In genomic region chr15:63367900-63368299, GRCh38 we compare ENCODE assay signal across 19 cellular contexts. TPM values are rescaled to one million over a fixed set of nuclear protein-coding genes. Genes with fewer than 3 reads are reported as not detected.
A peak's percentile ranks its signal among the peaks of the same experiment; 100 is the strongest.
DNase-seq lines count a peak whose midpoint lies in the region; ATAC-seq and TF ChIP-seq lines count a peak whose summit lies in the region.
"Had no signal": no experiment of that assay in that cellular context is flagged by ENCODE, and none has a peak within 500 bp of the region (broad histone marks: within the 10 kb centered on the region; RNA-seq: fewer than 3 reads in every experiment).

No MANE protein-coding gene starts in this region.

- no peak for TF ChIP-seq EP300 in transverse colon (IDR thresholded peaks at IDR 0.05; ENCODE audit: low read depth)

- peaks cover 8 to 56% (median 38%) of the 10 kb centered on the region in 4 donors for H3K4me1 ChIP-seq in transverse colon
- no peaks in the 10 kb centered on the region for H3K4me1 ChIP-seq in adrenal gland (replicated peaks in 1 of 2)

- peak; percentile 15 for ATAC-seq in left colon

- H3K27me3 ChIP-seq in transverse colon (no peaks in the 10 kb centered on the region), adrenal gland (no peaks in the 10 kb centered on the region)
- H3K27me3 ChIP-seq: BLaER1 treated with 17β-estradiol and CSF1 and Interleukin-3, amounts not matched to agents 10 nM and 100 nM; MG63 had no signal

- H3K36me3 ChIP-seq in transverse colon: no peaks in the 10 kb centered on the region
- no peaks in the 10 kb centered on the region for H3K36me3 ChIP-seq in adrenal gland (replicated peaks in 1 of 2)
- H3K36me3 ChIP-seq: BLaER1 treated with 17β-estradiol and CSF1 and Interleukin-3, amounts not matched to agents 10 nM and 100 nM; MG63 had no signal

- no peak for DNase-seq in epithelial cell of prostate (ENCODE audit: low read depth, low spot score)
- DNase-seq in left colon: no peak
- DNase-seq in transverse colon: no peak
- DNase-seq in foreskin fibroblast: no peak
- no peak for DNase-seq in Ammon's horn (ENCODE audit: low spot score)
- DNase-seq in adrenal gland: no peak
- DNase-seq: GDM1, Karpas-422, MG63, NCI-H1048, NCI-H1436, NCI-H2029, NCI-H345, NCI-H524 treated with DMSO at 0.1 percent for 48 hours, PC-3 had no signal

- H3K27ac ChIP-seq in C4-2B: peak overlapping the region; percentile 29
- peak overlapping the region; percentile 56 for H3K27ac ChIP-seq in epithelial cell of prostate
- H3K27ac ChIP-seq in transverse colon: peak overlapping the region; percentile 62 to 76 (median 70)
- no peak overlapping the region for H3K27ac ChIP-seq in adrenal gland
- H3K27ac ChIP-seq: BLaER1 treated with 17β-estradiol and CSF1 and Interleukin-3, amounts not matched to agents 10 nM and 100 nM; HL-60 had no signal

- H3K9me3 ChIP-seq in transverse colon: no peaks in the 10 kb centered on the region
- no peaks in the 10 kb centered on the region for H3K9me3 ChIP-seq in adrenal gland (replicated peaks in 1 of 3)
- H3K9me3 ChIP-seq: BLaER1 treated with 17β-estradiol and CSF1 and Interleukin-3, amounts not matched to agents 10 nM and 100 nM; MG63 had no signal

- TF ChIP-seq POLR2A in transverse colon (IDR thresholded peaks at IDR 0.05) (no peak), adrenal gland (IDR thresholded peaks at IDR 0.05) (no peak)

- 62 to 70% methylated on average over 6 of the region's 6 CpGs for whole genome bisulfite sequencing in transverse colon (ENCODE audit: low coverage in 1 of 2), 2 donors
- 85 to 91% (median 90%) methylated on average over 6 of the region's 6 CpGs for WGBS in adrenal gland, 4 donors

- no peak for TF ChIP-seq CTCF in C4-2B (conservative IDR thresholded peaks at IDR 0.05)
- no peak for TF ChIP-seq CTCF in transverse colon (IDR thresholded peaks at IDR 0.05)
- no peak for TF ChIP-seq CTCF in foreskin fibroblast (IDR thresholded peaks at IDR 0.05; ENCODE audit: low read depth, low read length)
- no peak for TF ChIP-seq CTCF in adrenal gland (IDR thresholded peaks at IDR 0.05)

- H3K4me3 ChIP-seq in transverse colon (no peak overlapping the region), foreskin fibroblast (ENCODE audit: low read depth in 1 of 2, low read length in 2 of 2) (no peak overlapping the region), adrenal gland (no peak overlapping the region)
- H3K4me3 ChIP-seq: BLaER1 treated with 17β-estradiol and CSF1 and Interleukin-3, amounts not matched to agents 10 nM and 100 nM; MG63 had no signal

- intact Hi-C loops in left colon (cut with DNase I, micrococcal nuclease) (no loop called here), transverse colon (cut with DNase I; ENCODE audit: low total_unique reads) (no loop called here), adrenal gland (cut with DNase I) (no loop called here)

- in situ Hi-C loops in transverse colon (cut with MboI; ENCODE audit: low pct_ligation_motif_present in 1 of 4, low pct_unique_long_range_greater_than_20kb in 1 of 4, low sequenced_read_pairs in 3 of 4): no loop called here

RNA-seq across cellular contexts. Expression of gene CA12, which starts 13.7 kb away (rescaled TPM):
- total RNA-seq in left colon: 100 to 1,000 TPM; 255 to 397 TPM
- 100 to 1,000 TPM; 121 to 392 (median 329) TPM for total RNA-seq in transverse colon
- under 1 TPM in 6 of 8 donors, not detected in 2; under 0.01 to 0.52 (median 0.31) TPM for total RNA-seq in adrenal gland
- polyA plus RNA-seq in adrenal gland: under 1 TPM; 0.08 to 0.37 (median 0.20) TPM
- polyA plus RNA-seq: IgD-negative memory B cell had no signal

Comparison
In these comparisons a context has a peak if more than half of its experiments do, and no peak if none do; other contexts are left out.
1. H3K27ac ChIP-seq: peak in C4-2B (single experiment), epithelial cell of prostate (single experiment) and transverse colon (4 of 4); none in adrenal gland (0 of 5).
2. RNA of gene CA12, which starts 13.7 kb away (total RNA-seq): 255 to 397 TPM in left colon and 121 to 392 TPM in transverse colon; under 0.01 to 0.52 TPM in adrenal gland; every median in the first group is over 10 times any median in the second.